Comparison of ENCODE assay signal across 8 cellular contexts in genomic region chr7:44104880-44105771, GRCh38. TPM values are rescaled to one million over a fixed set of nuclear protein-coding genes. Genes with fewer than 3 reads are reported as not detected.
A peak's percentile ranks its signal among the peaks of the same experiment; 100 is the strongest.
DNase-seq lines count a peak whose midpoint lies in the region; ATAC-seq and TF ChIP-seq lines count a peak whose summit lies in the region.

No MANE protein-coding gene starts in this region.

- no peaks in the 10 kb centered on the region for H3K27me3 Mint-ChIP-seq in chondrocyte (ENCODE audit: low read depth)

- peak overlapping the region; percentile 84 for H3K4me3 Mint-ChIP-seq in chondrocyte (ENCODE audit: unreplicated experiment)

- H3K36me3 ChIP-seq in subcutaneous abdominal adipose tissue (ENCODE audit: control insufficient read depth in 5 of 5, insufficient read depth in 5 of 5, low read length in 5 of 5): peaks cover 0 to 20% (median 7%) of the 10 kb centered on the region in 5 donors

- peaks cover 0 to 3% (median 0%) of the 10 kb centered on the region in 5 donors for H3K27me3 ChIP-seq in subcutaneous abdominal adipose tissue (ENCODE audit: control insufficient read depth in 5 of 5, insufficient read depth in 4 of 5, low read length in 5 of 5)

- no peaks in the 10 kb centered on the region for H3K9me3 Mint-ChIP-seq in chondrocyte (ENCODE audit: low read depth)

- peaks cover 56% of the 10 kb centered on the region for H3K4me1 Mint-ChIP-seq in chondrocyte (ENCODE audit: low read depth)

- intact Hi-C loops in left colon (cut with DNase I, micrococcal nuclease): no loop called here

- H3K4me3 ChIP-seq in subcutaneous abdominal adipose tissue (ENCODE audit: low read depth in 1 of 5, low read length in 5 of 5): peak overlapping the region; percentile 54 to 81 (median 69)

- no peaks in the 10 kb centered on the region for H3K9me3 ChIP-seq in subcutaneous abdominal adipose tissue (ENCODE audit: control insufficient read depth in 5 of 5, low read length in 5 of 5)

- H3K36me3 Mint-ChIP-seq in chondrocyte (ENCODE audit: low read depth): peaks cover 5% of the 10 kb centered on the region

- H3K27ac Mint-ChIP-seq in chondrocyte (ENCODE audit: unreplicated experiment): peak overlapping the region; percentile 94

- ATAC-seq in left lobe of liver (peak; percentile 6), left colon (no peak)

- DNase-seq in AG09319 (ENCODE audit: extremely low read depth, low read depth): no peak
- DNase-seq in chondrocyte (ENCODE audit: low spot score): peak; percentile 72
- no peak for DNase-seq in left lobe of liver (ENCODE audit: low spot score)
- DNase-seq in left colon: no peak
- no peak for DNase-seq in T-helper 9 cell
- no peak for DNase-seq in OCI-M1 (lab: John Stamatoyannopoulos, UW)

- peak overlapping the region; percentile 8 to 70 (median 59) for H3K9ac ChIP-seq in subcutaneous abdominal adipose tissue (ENCODE audit: low read length in 5 of 5)

- peak; percentile 14 for TF ChIP-seq CTCF in AG09319 (IDR thresholded peaks at IDR 0.05; ENCODE audit: low read depth, low read length)
- TF ChIP-seq CTCF in chondrocyte (IDR thresholded peaks at IDR 0.05): peak; percentile 26

- TF ChIP-seq EP300 in Ishikawa (IDR thresholded peaks at IDR 0.05; ENCODE audit: borderline replicate concordance): no peak

- peak overlapping the region; percentile 72 for H3K27ac ChIP-seq in subcutaneous abdominal adipose tissue (ENCODE audit: low read depth, low read length)

- no peak for TF ChIP-seq RAD21 in Ishikawa (IDR thresholded peaks at IDR 0.05; ENCODE audit: low read depth)

- peaks cover 13 to 54% (median 37%) of the 10 kb centered on the region in 5 donors for H3K4me1 ChIP-seq in subcutaneous abdominal adipose tissue (ENCODE audit: control insufficient read depth in 5 of 5, insufficient read depth in 5 of 5, low read length in 5 of 5)

TF ChIP-seq in Ishikawa, 13 proteins besides CTCF, POLR2A, EP300 and RAD21:
- TF ChIP-seq, protein P1, sequence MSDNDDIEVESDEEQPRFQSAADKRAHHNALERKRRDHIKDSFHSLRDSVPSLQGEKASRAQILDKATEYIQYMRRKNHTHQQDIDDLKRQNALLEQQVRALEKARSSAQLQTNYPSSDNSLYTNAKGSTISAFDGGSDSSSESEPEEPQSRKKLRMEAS (IDR thresholded peaks at IDR 0.05): no peak
- TF ChIP-seq CEBPB (IDR thresholded peaks at IDR 0.05): peak; percentile 63

RNA-seq across cellular contexts. Expression of gene AEBP1, which starts 1.0 kb away (rescaled TPM):
- total RNA-seq in chondrocyte: 242 to 422 TPM (median 412 TPM) in 3 replicates
- 9.4 TPM for total RNA-seq in left lobe of liver
- total RNA-seq in left colon: 10 to 100 TPM; 20.1 to 59.6 TPM

RNA-seq across cellular contexts. Expression of gene POLD2, which starts 18.2 kb away (rescaled TPM):
- 49.2 to 64.5 TPM (median 57.3 TPM) in 3 replicates for total RNA-seq in chondrocyte
- 78.3 TPM for total RNA-seq in left lobe of liver
- 10 to 100 TPM; 40.5 to 57.0 TPM for total RNA-seq in left colon

RNA-seq across cellular contexts. Expression of gene POLM, which starts 22.8 kb away (rescaled TPM):
- 14.3 to 19.0 TPM (median 15.5 TPM) in 3 replicates for total RNA-seq in chondrocyte
- 21.0 TPM for total RNA-seq in left lobe of liver
- 10 to 100 TPM; 20.7 to 22.8 TPM for total RNA-seq in left colon

RNA-seq across cellular contexts. Expression of gene MYL7, which starts 36.0 kb away (rescaled TPM):
- not detected in 3 replicates for total RNA-seq in chondrocyte
- not detected for total RNA-seq in left lobe of liver
- not detected for total RNA-seq in left colon

RNA-seq across cellular contexts. Expression of gene PGAM2, which starts 39.8 kb away (rescaled TPM):
- total RNA-seq in chondrocyte (0.25 to 0.41 TPM in 2 of 3 replicates, not detected in the other), left lobe of liver (not detected), left colon (under 1 TPM; 0.58 to 0.64 TPM)
